28 cellular contexts compared by ENCODE assay signal in genomic region chr13:44795176-44795575, GRCh38.
"Had no signal": no experiment of that assay in that cellular context is flagged by ENCODE, and none has a peak within 500 bp of the region (broad histone marks: within the 10 kb centered on the region; RNA-seq: fewer than 3 reads in every experiment).

No MANE protein-coding gene starts in this region.

- H3K4me1 ChIP-seq: adrenal gland, ascending aorta, prostate gland, sigmoid colon, transverse colon had no signal

- H3K9me3 ChIP-seq: adrenal gland, ascending aorta, pancreas, prostate gland, sigmoid colon, transverse colon had no signal

- H3K27ac ChIP-seq: adrenal gland, ascending aorta, brain microvascular endothelial cell, coronary artery, pancreas, prostate gland, sigmoid colon, transverse colon, VCaP had no signal

- H3K27me3 Mint-ChIP-seq: activated naive CD8-positive, alpha-beta T cell treated with anti-CD3 and anti-CD28 coated beads for 36 hours; naive thymus-derived CD8-positive, alpha-beta T cell had no signal

- DNase-seq: activated CD4-positive, alpha-beta T cell treated with anti-CD3 and anti-CD28 coated beads for 4 hours; activated CD4-positive, alpha-beta T cell treated with anti-CD3 and anti-CD28 coated beads, Interleukin-2, amount 50 U/mL, for 4 hours; activated effector memory CD4-positive, alpha-beta T cell treated with Interleukin-2 at 50 U/mL for 16 hours; activated naive CD4-positive, alpha-beta T cell treated with anti-CD3 and anti-CD28 coated beads for 36 hours; activated naive CD8-positive, alpha-beta T cell treated with anti-CD3 and anti-CD28 coated beads for 36 hours; activated T-cell treated with anti-CD3 and anti-CD28 coated beads for 4 hours; activated T-cell treated with anti-CD3 and anti-CD28 coated beads, Interleukin-2, amount 50 U/mL, for 72 hours; adrenal gland; brain microvascular endothelial cell; foreskin fibroblast; head of caudate nucleus; hippocampal formation; naive thymus-derived CD8-positive, alpha-beta T cell; nucleus accumbens; pancreas; sigmoid colon; small intestine; stimulated activated CD4-positive, alpha-beta T cell treated with anti-CD3 and anti-CD28 coated beads, Interleukin-2, amount 100 ng/mL, for 24 hours; stimulated activated naive CD4-positive, alpha-beta T cell; SW 1271; T-helper 9 cell; transverse colon had no signal

- H3K27me3 ChIP-seq: adrenal gland, ascending aorta, brain microvascular endothelial cell, pancreas, sigmoid colon, transverse colon had no signal

- H3K4me3 ChIP-seq: adrenal gland, ascending aorta, coronary artery, pancreas, prostate gland, sigmoid colon, transverse colon had no signal

- H3K4me1 Mint-ChIP-seq: activated naive CD8-positive, alpha-beta T cell treated with anti-CD3 and anti-CD28 coated beads for 36 hours; naive thymus-derived CD8-positive, alpha-beta T cell; neural crest cell had no signal

- H3K27ac Mint-ChIP-seq: activated naive CD4-positive, alpha-beta T cell treated with anti-CD3 and anti-CD28 coated beads for 36 hours; activated naive CD8-positive, alpha-beta T cell treated with anti-CD3 and anti-CD28 coated beads for 36 hours; activated T-cell treated with anti-CD3 and anti-CD28 coated beads, Interleukin-2, amount 50 U/mL, for 72 hours; naive thymus-derived CD8-positive, alpha-beta T cell; T-helper 1 cell treated with Interleukin-12 subunit alpha and Interleukin-12 subunit beta and Interleukin-4 antibody, amounts not matched to agents 30 μg/mL and 1 μg/mL, for 36 hours had no signal

- H3K9me3 Mint-ChIP-seq: activated naive CD4-positive, alpha-beta T cell treated with anti-CD3 and anti-CD28 coated beads for 36 hours; naive thymus-derived CD8-positive, alpha-beta T cell; T-helper 1 cell treated with Interleukin-12 subunit alpha and Interleukin-12 subunit beta and Interleukin-4 antibody, amounts not matched to agents 30 μg/mL and 1 μg/mL, for 36 hours had no signal

- H3K36me3 Mint-ChIP-seq: activated naive CD8-positive, alpha-beta T cell treated with anti-CD3 and anti-CD28 coated beads for 36 hours; naive thymus-derived CD8-positive, alpha-beta T cell had no signal

- H3K4me3 Mint-ChIP-seq: activated naive CD4-positive, alpha-beta T cell treated with anti-CD3 and anti-CD28 coated beads for 36 hours; activated naive CD8-positive, alpha-beta T cell treated with anti-CD3 and anti-CD28 coated beads for 36 hours; activated T-cell treated with anti-CD3 and anti-CD28 coated beads, Interleukin-2, amount 50 U/mL, for 72 hours; naive thymus-derived CD8-positive, alpha-beta T cell; neural crest cell; T-helper 1 cell treated with Interleukin-12 subunit alpha and Interleukin-12 subunit beta and Interleukin-4 antibody, amounts not matched to agents 30 μg/mL and 1 μg/mL, for 36 hours had no signal

- H3K36me3 ChIP-seq: adrenal gland, ascending aorta, brain microvascular endothelial cell, pancreas, prostate gland, sigmoid colon, transverse colon had no signal
